31 cellular contexts compared by ENCODE assay signal in the genomic region with DNA sequence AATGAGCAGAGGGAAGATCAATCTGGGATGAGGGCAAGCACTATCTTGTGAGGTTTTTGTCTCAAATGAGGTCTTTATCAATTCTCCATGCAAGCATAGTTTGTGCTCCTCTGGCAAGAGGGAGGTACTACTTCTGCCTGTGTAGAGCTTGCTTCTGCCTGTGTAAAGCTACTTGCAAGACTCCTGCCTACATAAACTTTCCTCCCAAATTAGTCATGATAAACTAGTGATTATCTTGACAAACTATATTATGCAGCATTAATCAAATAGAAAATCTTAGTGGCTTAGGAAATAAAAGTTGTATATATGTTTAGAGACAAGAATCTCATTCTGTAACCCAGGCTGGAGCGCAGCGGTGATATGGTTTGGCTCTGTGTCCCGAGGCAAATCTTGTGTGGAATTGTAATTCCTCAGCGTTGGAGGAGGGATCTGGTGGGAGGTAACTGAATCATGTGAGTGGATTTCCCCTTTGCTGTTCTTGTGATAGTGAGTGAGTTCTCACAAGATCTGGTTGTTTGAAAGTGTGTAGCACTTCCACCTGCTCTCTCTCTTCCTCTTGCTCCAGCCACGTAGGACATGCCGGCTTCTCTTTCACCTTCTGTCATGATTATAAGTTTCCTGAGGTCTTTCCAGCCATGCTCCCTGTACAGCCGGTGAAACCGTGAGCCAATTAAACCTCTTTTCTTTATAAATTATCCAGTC. TPM values are rescaled to one million over a fixed set of nuclear protein-coding genes. Genes with fewer than 3 reads are reported as not detected.
"Had no signal": no experiment of that assay in that cellular context is flagged by ENCODE, and none has a peak within 500 bp of the region (broad histone marks: within the 10 kb centered on the region; RNA-seq: fewer than 3 reads in every experiment).

No MANE protein-coding gene starts in this region.

- H3K27ac ChIP-seq: SJCRH30, SK-N-MC, WERI-Rb-1 had no signal

- H3K4me3 Mint-ChIP-seq: activated CD8-positive, alpha-beta T cell treated with anti-CD3 and anti-CD28 coated beads, Interleukin-2, amount 10 ng/mL, durations not matched to agents 7 days and 5 days; activated naive CD4-positive, alpha-beta T cell treated with anti-CD3 and anti-CD28 coated beads, Interleukin-2, amount 50 U/mL, for 24 hours; activated naive CD8-positive, alpha-beta T cell treated with anti-CD3 and anti-CD28 coated beads, Interleukin-2, amount 10 ng/mL, durations not matched to agents 7 days and 5 days; activated T-cell treated with anti-CD3 and anti-CD28 coated beads, Interleukin-2, amount 50 U/mL, for 24 hours; brain had no signal

- ATAC-seq: activated CD8-positive, alpha-beta T cell treated with anti-CD3 and anti-CD28 coated beads, Interleukin-2, amount 10 ng/mL, durations not matched to agents 7 days and 5 days; Panc1 had no signal

- H3K36me3 ChIP-seq: SJCRH30, WERI-Rb-1 had no signal

- H3K4me1 Mint-ChIP-seq: activated naive CD4-positive, alpha-beta T cell treated with anti-CD3 and anti-CD28 coated beads, Interleukin-2, amount 50 U/mL, for 24 hours; activated naive CD8-positive, alpha-beta T cell treated with anti-CD3 and anti-CD28 coated beads, Interleukin-2, amount 10 ng/mL, durations not matched to agents 7 days and 5 days; brain had no signal

- FAIRE-seq: bronchial epithelial cell had no signal

- H3K9me3 ChIP-seq: SJCRH30 had no signal

- H3K27ac Mint-ChIP-seq: activated CD8-positive, alpha-beta T cell treated with anti-CD3 and anti-CD28 coated beads, Interleukin-2, amount 10 ng/mL, durations not matched to agents 7 days and 5 days; activated naive CD4-positive, alpha-beta T cell treated with anti-CD3 and anti-CD28 coated beads, Interleukin-2, amount 50 U/mL, for 24 hours; activated naive CD8-positive, alpha-beta T cell treated with anti-CD3 and anti-CD28 coated beads, Interleukin-2, amount 10 ng/mL, durations not matched to agents 7 days and 5 days; activated T-cell treated with anti-CD3 and anti-CD28 coated beads, Interleukin-2, amount 50 U/mL, for 24 hours; activated T-helper 2 cell treated with anti-CD3 and anti-CD28 coated beads, Interferon-gamma antibody, Interleukin-2, Interleukin-4, amounts not matched to agents 10 μg/mL and 5 μg/mL and 100 μg/mL, durations not matched to agents 14 hours and 24 hours and 36 hours; brain had no signal

- H3K27me3 ChIP-seq: SJCRH30 had no signal

- H3K9me3 Mint-ChIP-seq: activated naive CD4-positive, alpha-beta T cell treated with anti-CD3 and anti-CD28 coated beads, Interleukin-2, amount 50 U/mL, for 24 hours; activated naive CD8-positive, alpha-beta T cell treated with anti-CD3 and anti-CD28 coated beads, Interleukin-2, amount 10 ng/mL, durations not matched to agents 7 days and 5 days; activated T-cell treated with anti-CD3 and anti-CD28 coated beads, Interleukin-2, amount 50 U/mL, for 24 hours; activated T-helper 2 cell treated with anti-CD3 and anti-CD28 coated beads, Interferon-gamma antibody, Interleukin-2, Interleukin-4, amounts not matched to agents 10 μg/mL and 5 μg/mL and 100 μg/mL, durations not matched to agents 14 hours and 24 hours and 36 hours had no signal

- H3K4me1 ChIP-seq: SJCRH30 had no signal

- H3K4me3 ChIP-seq: SJCRH30, SK-N-MC had no signal

- H3K27me3 Mint-ChIP-seq: activated naive CD8-positive, alpha-beta T cell treated with anti-CD3 and anti-CD28 coated beads, Interleukin-2, amount 10 ng/mL, durations not matched to agents 7 days and 5 days had no signal

- DNase-seq: activated CD4-positive, alpha-beta T cell treated with anti-CD3 and anti-CD28 coated beads for 1 hour; activated CD4-positive, alpha-beta T cell treated with anti-CD3 and anti-CD28 coated beads for 48 hours; activated CD4-positive, alpha-beta T cell treated with anti-CD3 and anti-CD28 coated beads, Interleukin-2, amount 50 U/mL, for 48 hours; activated CD4-positive, CD25-positive, alpha-beta regulatory T cell; activated CD8-positive, alpha-beta T cell treated with anti-CD3 and anti-CD28 coated beads, Interleukin-2, amount 10 ng/mL, durations not matched to agents 7 days and 5 days; activated gamma-delta T cell; activated naive CD4-positive, alpha-beta T cell treated with Interleukin-2 at 50 U/mL for 16 hours; activated naive CD8-positive, alpha-beta T cell treated with anti-CD3 and anti-CD28 coated beads, Interleukin-2, amount 10 ng/mL, durations not matched to agents 7 days and 5 days; activated T-cell treated with anti-CD3 and anti-CD28 coated beads, Interleukin-2, amount 50 U/mL, for 24 hours; anterior cingulate cortex; cerebellar nuclear complex; Karpas-422; NCI-H1105; NCI-H1417 treated with DMSO at 0.1 percent for 48 hours; NCI-H187 treated with DMSO at 0.1 percent for 48 hours; NCI-H2081 treated with DMSO at 0.1 percent for 48 hours; NCI-H226; NCI-H446 treated with DMSO at 0.1 percent for 48 hours; NCI-H524; SHP77; SJCRH30; T1000; WERI-Rb-1 had no signal

RNA-seq across cellular contexts. Expression of a gene that starts 8.1 kb away (rescaled TPM):
- total RNA-seq: activated CD8-positive, alpha-beta T cell treated with anti-CD3 and anti-CD28 coated beads, Interleukin-2, amount 10 ng/mL, durations not matched to agents 7 days and 5 days; activated naive CD8-positive, alpha-beta T cell treated with anti-CD3 and anti-CD28 coated beads, Interleukin-2, amount 10 ng/mL, durations not matched to agents 7 days and 5 days; activated T-helper 2 cell treated with anti-CD3 and anti-CD28 coated beads, Interferon-gamma antibody, Interleukin-2, Interleukin-4, amounts not matched to agents 10 μg/mL and 5 μg/mL and 100 μg/mL, durations not matched to agents 14 hours and 24 hours and 36 hours; SJCRH30; T-helper 1 cell treated with Interleukin-12 subunit alpha and Interleukin-12 subunit beta and Interleukin-4 antibody, amounts not matched to agents 30 ng/mL and 1 ng/mL, for 36 hours; T-helper 2 cell treated with Interferon-gamma antibody and Interleukin-4, amounts not matched to agents 100 ng/mL and 5 ng/mL, for 36 hours had no signal

RNA-seq across cellular contexts. Expression of a gene that starts 9.5 kb away (rescaled TPM):
- total RNA-seq: activated CD8-positive, alpha-beta T cell treated with anti-CD3 and anti-CD28 coated beads, Interleukin-2, amount 10 ng/mL, durations not matched to agents 7 days and 5 days; activated naive CD8-positive, alpha-beta T cell treated with anti-CD3 and anti-CD28 coated beads, Interleukin-2, amount 10 ng/mL, durations not matched to agents 7 days and 5 days; activated T-helper 2 cell treated with anti-CD3 and anti-CD28 coated beads, Interferon-gamma antibody, Interleukin-2, Interleukin-4, amounts not matched to agents 10 μg/mL and 5 μg/mL and 100 μg/mL, durations not matched to agents 14 hours and 24 hours and 36 hours; SJCRH30; T-helper 1 cell treated with Interleukin-12 subunit alpha and Interleukin-12 subunit beta and Interleukin-4 antibody, amounts not matched to agents 30 ng/mL and 1 ng/mL, for 36 hours; T-helper 2 cell treated with Interferon-gamma antibody and Interleukin-4, amounts not matched to agents 100 ng/mL and 5 ng/mL, for 36 hours had no signal

RNA-seq across cellular contexts. Expression of a gene that starts 54.9 kb away (rescaled TPM):
- total RNA-seq: activated CD8-positive, alpha-beta T cell treated with anti-CD3 and anti-CD28 coated beads, Interleukin-2, amount 10 ng/mL, durations not matched to agents 7 days and 5 days; activated naive CD8-positive, alpha-beta T cell treated with anti-CD3 and anti-CD28 coated beads, Interleukin-2, amount 10 ng/mL, durations not matched to agents 7 days and 5 days; activated T-helper 2 cell treated with anti-CD3 and anti-CD28 coated beads, Interferon-gamma antibody, Interleukin-2, Interleukin-4, amounts not matched to agents 10 μg/mL and 5 μg/mL and 100 μg/mL, durations not matched to agents 14 hours and 24 hours and 36 hours; T-helper 1 cell treated with Interleukin-12 subunit alpha and Interleukin-12 subunit beta and Interleukin-4 antibody, amounts not matched to agents 30 ng/mL and 1 ng/mL, for 36 hours; T-helper 2 cell treated with Interferon-gamma antibody and Interleukin-4, amounts not matched to agents 100 ng/mL and 5 ng/mL, for 36 hours had no signal
